In the genomic region with DNA sequence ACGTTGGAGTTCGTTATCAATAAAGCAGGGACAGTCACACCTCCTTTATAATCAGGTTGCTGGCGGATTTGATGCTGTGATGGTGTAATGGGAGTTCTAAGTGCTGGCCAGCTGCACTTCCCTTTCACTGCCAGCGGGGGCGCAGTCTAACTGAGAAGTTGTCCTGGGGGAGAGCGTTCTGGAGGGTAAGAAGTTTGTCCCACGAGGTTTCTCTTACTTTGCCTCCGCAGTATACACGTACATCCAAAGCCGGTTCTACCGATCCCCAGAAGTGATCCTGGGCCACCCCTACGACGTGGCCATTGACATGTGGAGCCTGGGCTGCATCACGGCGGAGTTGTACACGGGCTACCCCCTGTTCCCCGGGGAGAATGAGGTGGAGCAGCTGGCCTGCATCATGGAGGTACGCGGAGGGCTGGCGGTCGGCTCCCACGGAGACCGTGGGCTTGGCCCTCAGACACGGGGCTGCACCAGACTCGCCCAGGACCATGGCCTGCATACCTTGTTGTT, we compare ENCODE assay signal across 8 cellular contexts. TPM values are rescaled to one million over a fixed set of nuclear protein-coding genes. Genes with fewer than 3 reads are reported as not detected.
A peak's percentile ranks its signal among the peaks of the same experiment; 100 is the strongest.
DNase-seq lines count a peak whose midpoint lies in the region; ATAC-seq and TF ChIP-seq lines count a peak whose summit lies in the region.

No MANE protein-coding gene starts in this region.

- peaks cover 5% of the 10 kb centered on the region for H3K27me3 ChIP-seq in IMR-90 (ENCODE audit: control insufficient read depth, insufficient read depth, low read length)
- H3K27me3 ChIP-seq in Panc1 (ENCODE audit: control insufficient read depth, insufficient read depth, low read length): no peaks in the 10 kb centered on the region; the same call in 1 of the 2 replicates
- H3K27me3 ChIP-seq in naive thymus-derived CD4-positive, alpha-beta T cell (ENCODE audit: control insufficient read depth in 2 of 2, insufficient read depth in 2 of 2, low read length in 2 of 2): no peaks in the 10 kb centered on the region

- BruUV-seq in IMR-90 (replicated peaks; lab: Mats Ljungman, UMichigan) (no TSS peak), Panc1 (replicated peaks; lab: Mats Ljungman, UMichigan) (no TSS peak)

- H3K9me1 ChIP-seq in IMR-90 (ENCODE audit: insufficient read depth, low read length): no peaks in the 10 kb centered on the region

- H3K36me3 ChIP-seq in IMR-90 (ENCODE audit: control insufficient read depth, insufficient read depth, low read length) (no peaks in the 10 kb centered on the region), Panc1 (ENCODE audit: control insufficient read depth, insufficient read depth, low read length) (no peaks in the 10 kb centered on the region; the same call in 1 of the 2 replicates)
- H3K36me3 ChIP-seq in naive thymus-derived CD4-positive, alpha-beta T cell (ENCODE audit: control insufficient read depth in 2 of 3, insufficient read depth in 3 of 3, low read length in 3 of 3): peaks cover 0 to 3% (median 0%) of the 10 kb centered on the region in 3 experiments

- peak overlapping the region; percentile 66 to 94 for H4K8ac ChIP-seq in IMR-90 (ENCODE audit: low read depth in 2 of 2, low read length in 2 of 2)

- intact Hi-C loops in IMR-90 (cut with micrococcal nuclease) (loop anchor here (2.0 kb wide), 3 partner anchors 42 to 154 kb away; a partner anchor contains a TSS), Panc1 (cut with micrococcal nuclease; ENCODE audit: unreplicated experiment) (no loop called here)
- intact Hi-C loops in naive thymus-derived CD4-positive, alpha-beta T cell (cut with micrococcal nuclease): loop anchor here (1.0 to 5.0 kb wide), 6 partner anchors 44 to 283 kb away; a partner anchor contains a TSS

- peak overlapping the region; percentile 51 for H2BK5ac ChIP-seq in IMR-90 (ENCODE audit: low read depth, low read length, poor library complexity, severe bottlenecking)

- dilution Hi-C loops in IMR-90 (cut with HindIII; ENCODE audit: low sequenced_read_pairs, unreplicated experiment): no loop called here

- H3K36me3 Mint-ChIP-seq in naive thymus-derived CD4-positive, alpha-beta T cell: peaks cover 0 to 6% (median 0%) of the 10 kb centered on the region in 5 donors
- peaks cover 10% of the 10 kb centered on the region for H3K36me3 Mint-ChIP-seq in stimulated activated memory B cell treated with anti-CD40 and anti-IgM and Interleukin-4, amounts not matched to agents 10 μg/mL and 1 μg/mL and 100 μg/mL, for 72 hours

- H3K4me3 ChIP-seq in IMR-90 (ENCODE audit: insufficient read depth, low read depth, low read length) (peak overlapping the region; percentile 81), Panc1 (ENCODE audit: low read depth in 2 of 2, low read length in 2 of 2) (peak overlapping the region; percentile 87 to 90)
- H3K4me3 ChIP-seq in naive thymus-derived CD4-positive, alpha-beta T cell (ENCODE audit: low read length): peak overlapping the region; percentile 92

- peak overlapping the region; percentile 47; the same call in 1 of the 2 replicates for H3K23ac ChIP-seq in IMR-90 (ENCODE audit: low read depth, low read length)

- peak overlapping the region; percentile 83 to 97 (median 90) for H3K27ac Mint-ChIP-seq in naive thymus-derived CD4-positive, alpha-beta T cell
- peak overlapping the region; percentile 90 for H3K27ac Mint-ChIP-seq in stimulated activated memory B cell treated with anti-CD40 and anti-IgM and Interleukin-4, amounts not matched to agents 10 μg/mL and 1 μg/mL and 100 μg/mL, for 72 hours

- no peak overlapping the region for H2BK20ac ChIP-seq in IMR-90 (ENCODE audit: low read depth, low read length)

- peak overlapping the region; percentile 87 for H3K14ac ChIP-seq in IMR-90 (replicated peaks; ENCODE audit: low read depth, low read length)

- no peaks in the 10 kb centered on the region for H3K9me3 Mint-ChIP-seq in naive thymus-derived CD4-positive, alpha-beta T cell
- no peaks in the 10 kb centered on the region for H3K9me3 Mint-ChIP-seq in stimulated activated memory B cell treated with anti-CD40 and anti-IgM and Interleukin-4, amounts not matched to agents 10 μg/mL and 1 μg/mL and 100 μg/mL, for 72 hours

- peak overlapping the region; percentile 37; the same call in 1 of the 2 replicates for H2AK5ac ChIP-seq in IMR-90 (ENCODE audit: low read depth, low read length)

- POLR2A ChIA-PET in IMR-90 (lab: Charles Lee; ENCODE audit: unreplicated experiment) (no interaction called here), Panc1 (lab: Charles Lee) (no interaction called here)
- POLR2A ChIA-PET in naive thymus-derived CD4-positive, alpha-beta T cell (lab: Charles Lee): no interaction called here

- H3K4me2 ChIP-seq in IMR-90 (ENCODE audit: low read depth, low read length): peak overlapping the region; percentile 60

- peak overlapping the region; percentile 63 for H4K91ac ChIP-seq in IMR-90 (ENCODE audit: insufficient read depth, low read depth, low read length)

- TF ChIP-seq RAD21 in IMR-90 (IDR thresholded peaks at IDR 0.05; ENCODE audit: low read length): peak; percentile 60

- peak overlapping the region; percentile 43; the same call in 1 of the 2 replicates for H2BK120ac ChIP-seq in IMR-90 (ENCODE audit: low read depth, low read length)

- H3K4me1 ChIP-seq in IMR-90 (ENCODE audit: control insufficient read depth, insufficient read depth, low read length) (peaks cover 3% of the 10 kb centered on the region), Panc1 (ENCODE audit: control insufficient read depth, insufficient read depth, low read length) (no peaks in the 10 kb centered on the region; the same call in 1 of the 2 replicates)
- peaks cover 7 to 10% of the 10 kb centered on the region in 2 donors for H3K4me1 ChIP-seq in naive thymus-derived CD4-positive, alpha-beta T cell (ENCODE audit: control insufficient read depth in 2 of 2, insufficient read depth in 2 of 2, low read length in 2 of 2)

- H3K79me1 ChIP-seq in IMR-90 (ENCODE audit: low read depth in 1 of 2, low read length in 2 of 2): peaks cover 15 to 31% of the 10 kb centered on the region in 2 experiments

- WGBS in IMR-90 (ENCODE audit: extremely low coverage in 2 of 2, insufficient read length in 1 of 2), 2 experiments: 0% methylated on average over 6 of the region's 25 CpGs; no CpG with 5 or more reads in 1 of the 2 experiments

- H2AK9ac ChIP-seq in IMR-90 (replicated peaks; ENCODE audit: low read depth, low read length, poor library complexity): peak overlapping the region; percentile 78

- DNase-seq in DMS79 (lab: John Stamatoyannopoulos, UW) (peak; percentile 46), IMR-90 (peak; percentile 85), Panc1 (ENCODE audit: low read depth, low spot score) (peak; percentile 71), activated T-helper 1 cell treated with Interleukin-2 at 50 U/mL for 16 hours (ENCODE audit: low read depth) (peak; percentile 64), fibroblast of gingiva (ENCODE audit: low read depth) (peak; percentile 86)
- peak; percentile 63 to 82 (median 76) for DNase-seq in naive thymus-derived CD4-positive, alpha-beta T cell

- H4K5ac ChIP-seq in IMR-90 (ENCODE audit: low read depth, low read length): peak overlapping the region; percentile 60

- no peak for TF ChIP-seq POLR2A in IMR-90 (IDR thresholded peaks at IDR 0.05; ENCODE audit: low read depth, low read length)

- ATAC-seq in GM21526 (IDR thresholded peaks at IDR 0.05; ENCODE audit: low FRiP score, unreplicated experiment) (peak; percentile 90), IMR-90 (ENCODE audit: low read depth) (peak; percentile 100), Panc1 (peak; percentile 100)
- peak; percentile 99 for ATAC-seq in naive thymus-derived CD4-positive, alpha-beta T cell
- peak; percentile 95 for ATAC-seq in stimulated activated memory B cell treated with anti-CD40 and anti-IgM and Interleukin-4, amounts not matched to agents 10 μg/mL and 1 μg/mL and 100 μg/mL, for 72 hours

- peaks cover 0 to 19% (median 7%) of the 10 kb centered on the region in 5 donors for H3K27me3 Mint-ChIP-seq in naive thymus-derived CD4-positive, alpha-beta T cell
- no peaks in the 10 kb centered on the region for H3K27me3 Mint-ChIP-seq in stimulated activated memory B cell treated with anti-CD40 and anti-IgM and Interleukin-4, amounts not matched to agents 10 μg/mL and 1 μg/mL and 100 μg/mL, for 72 hours

- H3K4me3 Mint-ChIP-seq in naive thymus-derived CD4-positive, alpha-beta T cell: peak overlapping the region; percentile 83 to 99 (median 98)
- peak overlapping the region; percentile 99 for H3K4me3 Mint-ChIP-seq in stimulated activated memory B cell treated with anti-CD40 and anti-IgM and Interleukin-4, amounts not matched to agents 10 μg/mL and 1 μg/mL and 100 μg/mL, for 72 hours

- H3K4me1 Mint-ChIP-seq in naive thymus-derived CD4-positive, alpha-beta T cell: peaks cover 16 to 48% (median 35%) of the 10 kb centered on the region in 7 donors
- H3K4me1 Mint-ChIP-seq in stimulated activated memory B cell treated with anti-CD40 and anti-IgM and Interleukin-4, amounts not matched to agents 10 μg/mL and 1 μg/mL and 100 μg/mL, for 72 hours: peaks cover 19% of the 10 kb centered on the region

- H3K18ac ChIP-seq in IMR-90 (ENCODE audit: low read depth, low read length): peak overlapping the region; percentile 55; the same call in 1 of the 2 replicates

- H3K56ac ChIP-seq in IMR-90 (ENCODE audit: extremely low read depth, insufficient read depth, low read length): peak overlapping the region; percentile 47; the same call in 1 of the 2 replicates

- no peaks in the 10 kb centered on the region for H3K9me3 ChIP-seq in IMR-90 (ENCODE audit: control insufficient read depth, insufficient read depth, low read length)
- no peaks in the 10 kb centered on the region for H3K9me3 ChIP-seq in Panc1 (ENCODE audit: control insufficient read depth, insufficient read depth, low read depth, low read length)
- no peaks in the 10 kb centered on the region for H3K9me3 ChIP-seq in naive thymus-derived CD4-positive, alpha-beta T cell (ENCODE audit: control insufficient read depth in 2 of 3, low read length in 3 of 3)

- H3K4ac ChIP-seq in IMR-90 (ENCODE audit: low read depth, low read length): peak overlapping the region; percentile 75

- H4K20me1 ChIP-seq in IMR-90 (ENCODE audit: insufficient read depth, low read length): no peaks in the 10 kb centered on the region

- H3K27ac ChIP-seq in IMR-90 (ENCODE audit: insufficient read depth, low read length) (peak overlapping the region; percentile 65), Panc1 (ENCODE audit: low read length) (peak overlapping the region; percentile 82)
- H3K27ac ChIP-seq in naive thymus-derived CD4-positive, alpha-beta T cell (ENCODE audit: low read depth, low read length): peak overlapping the region; percentile 67

- no peak overlapping the region for H2BK15ac ChIP-seq in IMR-90 (ENCODE audit: low read depth, low read length)

- H3K9ac ChIP-seq in IMR-90 (ENCODE audit: low read depth, low read length): peak overlapping the region; percentile 79

- TF ChIP-seq CTCF in IMR-90 (conservative IDR thresholded peaks at IDR 0.05; ENCODE audit: low read depth, low read length) (peak; percentile 88), Panc1 (IDR thresholded peaks at IDR 0.05) (peak; percentile 94)

- peak overlapping the region; percentile 94 for H2AFZ ChIP-seq in IMR-90 (replicated peaks; ENCODE audit: low read length, poor library complexity)

- CTCF ChIA-PET in IMR-90 (lab: Yijun Ruan, JAX): interaction anchor here (0.5 to 1.3 kb wide), 10 partner anchors 9 to 192 kb away, joined by 3 to 5 read pairs (median 3); no protein-coding TSS in a partner anchor
- CTCF ChIA-PET in Panc1 (lab: Charles Lee): interaction anchor here (0.5 kb wide), 1 partner anchor 63 kb away, joined by 3 read pairs; no protein-coding TSS in a partner anchor
- CTCF ChIA-PET in naive thymus-derived CD4-positive, alpha-beta T cell (lab: Charles Lee): interaction anchor here (0.6 to 1.5 kb wide), 4 partner anchors 40 to 155 kb away, joined by 3 to 11 read pairs (median 4); a partner anchor contains a TSS

- in situ Hi-C loops in IMR-90 (cut with MboI; ENCODE audit: low sequenced_read_pairs) (no loop called here), Panc1 (cut with HindIII; ENCODE audit: low pct_unique_long_range_greater_than_20kb, low sequenced_read_pairs) (no loop called here)

RNA-seq across cellular contexts. Expression of a gene that starts 42.7 kb away (rescaled TPM):
- total RNA-seq in IMR-90 (2012; rRNA removed) (40.5 and 44.6 TPM in 2 replicates), Panc1 (2021; ENCODE audit: unreplicated experiment) (13.3 TPM)
- 63.1 and 71.6 TPM in 2 replicates for polyA plus RNA-seq in IMR-90 (2012; rRNA removed)
- polyA plus RNA-seq in IMR-90 (2012; cell fraction: cytosol; rRNA removed): 24.1 and 29.6 TPM in 2 replicates
- 23.1 and 67.9 TPM in 2 replicates for polyA plus RNA-seq in IMR-90 (2012; cell fraction: nucleus; rRNA removed; ENCODE audit: low replicate concordance)
- 19.1 TPM for polyA plus RNA-seq in Panc1 (2012; ENCODE audit: insufficient read length)
- 10 to 100 TPM in 4 of 5 experiments, 1 to 10 TPM in 1; 9.8 to 25.1 (median 22.0) TPM for total RNA-seq in naive thymus-derived CD4-positive, alpha-beta T cell
- polyA plus RNA-seq in naive thymus-derived CD4-positive, alpha-beta T cell: 10 to 100 TPM; 37.4 to 50.9 TPM

RNA-seq across cellular contexts. Expression of a gene that starts 44.1 kb away (rescaled TPM):
- total RNA-seq in IMR-90 (2012; rRNA removed) (0.54 and 0.56 TPM in 2 replicates), Panc1 (2021; ENCODE audit: unreplicated experiment) (0.26 TPM)
- polyA plus RNA-seq in IMR-90 (2012; rRNA removed): 0.22 and 0.55 TPM in 2 replicates
- 0.16 and 0.68 TPM in 2 replicates for polyA plus RNA-seq in IMR-90 (2012; cell fraction: cytosol; rRNA removed)
- polyA plus RNA-seq in IMR-90 (2012; cell fraction: nucleus; rRNA removed; ENCODE audit: low replicate concordance): 0.07 and 0.52 TPM in 2 replicates
- not detected for polyA plus RNA-seq in Panc1 (2012; ENCODE audit: insufficient read length)
- total RNA-seq in naive thymus-derived CD4-positive, alpha-beta T cell: 1 to 10 TPM; 1.2 to 6.9 (median 2.5) TPM
- polyA plus RNA-seq in naive thymus-derived CD4-positive, alpha-beta T cell: 1 to 10 TPM; 2.5 to 3.9 TPM

RNA-seq across cellular contexts. Expression of a gene that starts 44.2 kb away (rescaled TPM):
- total RNA-seq in IMR-90 (2012; rRNA removed) (112 and 124 TPM in 2 replicates), Panc1 (2021; ENCODE audit: unreplicated experiment) (74.0 TPM)
- polyA plus RNA-seq in IMR-90 (2012; rRNA removed): 63.2 and 71.0 TPM in 2 replicates
- polyA plus RNA-seq in IMR-90 (2012; cell fraction: cytosol; rRNA removed): 51.2 and 58.9 TPM in 2 replicates
- polyA plus RNA-seq in IMR-90 (2012; cell fraction: nucleus; rRNA removed; ENCODE audit: low replicate concordance): 30.2 and 33.8 TPM in 2 replicates
- 80.1 TPM for polyA plus RNA-seq in Panc1 (2012; ENCODE audit: insufficient read length)
- total RNA-seq in naive thymus-derived CD4-positive, alpha-beta T cell: 100 to 1,000 TPM in 1 of 5 experiments, 10 to 100 TPM in 4; 55.5 to 103 (median 58.2) TPM
- polyA plus RNA-seq in naive thymus-derived CD4-positive, alpha-beta T cell: 100 to 1,000 TPM; 118 to 121 TPM

Comparison
In these comparisons a context has a peak if more than half of its experiments do, and no peak if none do; other contexts are left out.
1. Peak in every context shown above with its lines: DNase-seq, ATAC-seq, H3K4me3 ChIP-seq and H3K27ac ChIP-seq.